ENCODE assay signal across 1 cellular context in genomic region chr2:54476852-54477251, GRCh38.
TF ChIP-seq lines count a peak whose summit lies in the region.

No MANE protein-coding gene starts in this region.

TF ChIP-seq in GM23338, 12 proteins besides CTCF, POLR2A, EP300 and RAD21 (continued from another document):
- TF ChIP-seq ZNF462 (CRISPR knock-in tag; IDR thresholded peaks at IDR 0.05) = no peak
- TF ChIP-seq ETS1 (IDR thresholded peaks at IDR 0.05) = no peak
- no peak for TF ChIP-seq ZNF114 (CRISPR knock-in tag; IDR thresholded peaks at IDR 0.05)
- no peak for TF ChIP-seq STAT1 (IDR thresholded peaks at IDR 0.05; ENCODE audit: unreplicated experiment)
- TF ChIP-seq JUNB (IDR thresholded peaks at IDR 0.05; ENCODE audit: unreplicated experiment) = no peak
- no peak for TF ChIP-seq POLR2AphosphoS5 (IDR thresholded peaks at IDR 0.05; ENCODE audit: low read depth)
- TF ChIP-seq NANOG (IDR thresholded peaks at IDR 0.05; ENCODE audit: borderline replicate concordance) = no peak
